In genomic region chr7:105788816-105789349, GRCh38 we compare ENCODE assay signal across 34 cellular contexts.
"Had no signal": no experiment of that assay in that cellular context is flagged by ENCODE, and none has a peak within 500 bp of the region (broad histone marks: within the 10 kb centered on the region; RNA-seq: fewer than 3 reads in every experiment).

No MANE protein-coding gene starts in this region.

- H3K36me3 ChIP-seq: cardiac muscle cell had no signal

- H3K27me3 ChIP-seq: ascending aorta, cardiac muscle cell had no signal

- H3K4me3 Mint-ChIP-seq: activated CD4-positive, alpha-beta memory T cell treated with anti-CD3 and anti-CD28 coated beads, Interleukin-2, amount 10 ng/mL, durations not matched to agents 7 days and 5 days; activated naive CD4-positive, alpha-beta T cell treated with anti-CD3 and anti-CD28 coated beads, Interleukin-2, amount 50 U/mL, for 24 hours; activated naive CD8-positive, alpha-beta T cell treated with anti-CD3 and anti-CD28 coated beads, Interleukin-2, amount 10 ng/mL, durations not matched to agents 7 days and 5 days; activated T-cell treated with anti-CD3 and anti-CD28 coated beads, Interleukin-2, amount 50 U/mL, for 24 hours had no signal

- H3K36me3 Mint-ChIP-seq: activated naive CD8-positive, alpha-beta T cell treated with anti-CD3 and anti-CD28 coated beads, Interleukin-2, amount 10 ng/mL, durations not matched to agents 7 days and 5 days had no signal

- DNase-seq: activated CD4-positive, alpha-beta memory T cell treated with anti-CD3 and anti-CD28 coated beads, Interleukin-2, amount 10 ng/mL, durations not matched to agents 7 days and 5 days; activated CD4-positive, alpha-beta T cell treated with anti-CD3 and anti-CD28 coated beads for 1 hour; activated CD4-positive, alpha-beta T cell treated with anti-CD3 and anti-CD28 coated beads for 48 hours; activated CD4-positive, CD25-positive, alpha-beta regulatory T cell; activated gamma-delta T cell; activated naive CD4-positive, alpha-beta T cell treated with Interleukin-2 at 50 U/mL for 16 hours; activated naive CD8-positive, alpha-beta T cell treated with anti-CD3 and anti-CD28 coated beads, Interleukin-2, amount 10 ng/mL, durations not matched to agents 7 days and 5 days; activated T-cell treated with anti-CD3 and anti-CD28 coated beads, Interleukin-2, amount 50 U/mL, for 24 hours; amygdala; MM.1S; MV-4-11; NCI-H1092; NCI-H1436 treated with DMSO at 0.1 percent for 48 hours; NCI-H1694 treated with DMSO at 0.1 percent for 48 hours; NCI-H2029 treated with DMSO at 0.1 percent for 48 hours; NCI-H2107; NCI-H510A; NCI-H526; NCI-H748 treated with DMSO at 0.1 percent for 48 hours; NK-92 treated with Interleukin-12 subunit alpha and Interleukin-12 subunit beta, amount 100 ng/mL, for 24 hours; PC-9; SIG-M5; SW 1271; T-helper 1 cell; T-helper 2 cell; T-helper 9 cell had no signal

- H3K27ac Mint-ChIP-seq: activated CD4-positive, alpha-beta memory T cell treated with anti-CD3 and anti-CD28 coated beads, Interleukin-2, amount 10 ng/mL, durations not matched to agents 7 days and 5 days; activated naive CD4-positive, alpha-beta T cell treated with anti-CD3 and anti-CD28 coated beads, Interleukin-2, amount 50 U/mL, for 24 hours; activated naive CD8-positive, alpha-beta T cell treated with anti-CD3 and anti-CD28 coated beads, Interleukin-2, amount 10 ng/mL, durations not matched to agents 7 days and 5 days; activated T-cell treated with anti-CD3 and anti-CD28 coated beads, Interleukin-2, amount 50 U/mL, for 24 hours; activated T-helper 2 cell treated with anti-CD3 and anti-CD28 coated beads, Interferon-gamma antibody, Interleukin-2, Interleukin-4, amounts not matched to agents 10 μg/mL and 5 μg/mL and 100 μg/mL, durations not matched to agents 14 hours and 24 hours and 36 hours had no signal

- H3K9me3 Mint-ChIP-seq: activated CD4-positive, alpha-beta memory T cell treated with anti-CD3 and anti-CD28 coated beads, Interleukin-2, amount 10 ng/mL, durations not matched to agents 7 days and 5 days; activated naive CD4-positive, alpha-beta T cell treated with anti-CD3 and anti-CD28 coated beads, Interleukin-2, amount 50 U/mL, for 24 hours; activated naive CD8-positive, alpha-beta T cell treated with anti-CD3 and anti-CD28 coated beads, Interleukin-2, amount 10 ng/mL, durations not matched to agents 7 days and 5 days; activated T-cell treated with anti-CD3 and anti-CD28 coated beads, Interleukin-2, amount 50 U/mL, for 24 hours; activated T-helper 2 cell treated with anti-CD3 and anti-CD28 coated beads, Interferon-gamma antibody, Interleukin-2, Interleukin-4, amounts not matched to agents 10 μg/mL and 5 μg/mL and 100 μg/mL, durations not matched to agents 14 hours and 24 hours and 36 hours had no signal

- H3K4me3 ChIP-seq: ascending aorta, cardiac muscle cell, PC-9 had no signal

- H3K27me3 Mint-ChIP-seq: activated naive CD4-positive, alpha-beta T cell treated with anti-CD3 and anti-CD28 coated beads, Interleukin-2, amount 50 U/mL, for 24 hours; activated naive CD8-positive, alpha-beta T cell treated with anti-CD3 and anti-CD28 coated beads, Interleukin-2, amount 10 ng/mL, durations not matched to agents 7 days and 5 days; activated T-cell treated with anti-CD3 and anti-CD28 coated beads, Interleukin-2, amount 50 U/mL, for 24 hours had no signal

- H3K27ac ChIP-seq: ascending aorta, cardiac muscle cell, PC-9, RWPE1, VCaP had no signal

- H3K4me1 ChIP-seq: ascending aorta had no signal

- ATAC-seq: Right ventricle myocardium inferior had no signal

- H3K4me1 Mint-ChIP-seq: activated CD4-positive, alpha-beta memory T cell treated with anti-CD3 and anti-CD28 coated beads, Interleukin-2, amount 10 ng/mL, durations not matched to agents 7 days and 5 days; activated naive CD8-positive, alpha-beta T cell treated with anti-CD3 and anti-CD28 coated beads, Interleukin-2, amount 10 ng/mL, durations not matched to agents 7 days and 5 days had no signal

- H3K4me2 ChIP-seq: PC-9 had no signal

- H2AFZ ChIP-seq: PC-9 had no signal

- FAIRE-seq: RCC 7860 had no signal
